In the genomic region with DNA sequence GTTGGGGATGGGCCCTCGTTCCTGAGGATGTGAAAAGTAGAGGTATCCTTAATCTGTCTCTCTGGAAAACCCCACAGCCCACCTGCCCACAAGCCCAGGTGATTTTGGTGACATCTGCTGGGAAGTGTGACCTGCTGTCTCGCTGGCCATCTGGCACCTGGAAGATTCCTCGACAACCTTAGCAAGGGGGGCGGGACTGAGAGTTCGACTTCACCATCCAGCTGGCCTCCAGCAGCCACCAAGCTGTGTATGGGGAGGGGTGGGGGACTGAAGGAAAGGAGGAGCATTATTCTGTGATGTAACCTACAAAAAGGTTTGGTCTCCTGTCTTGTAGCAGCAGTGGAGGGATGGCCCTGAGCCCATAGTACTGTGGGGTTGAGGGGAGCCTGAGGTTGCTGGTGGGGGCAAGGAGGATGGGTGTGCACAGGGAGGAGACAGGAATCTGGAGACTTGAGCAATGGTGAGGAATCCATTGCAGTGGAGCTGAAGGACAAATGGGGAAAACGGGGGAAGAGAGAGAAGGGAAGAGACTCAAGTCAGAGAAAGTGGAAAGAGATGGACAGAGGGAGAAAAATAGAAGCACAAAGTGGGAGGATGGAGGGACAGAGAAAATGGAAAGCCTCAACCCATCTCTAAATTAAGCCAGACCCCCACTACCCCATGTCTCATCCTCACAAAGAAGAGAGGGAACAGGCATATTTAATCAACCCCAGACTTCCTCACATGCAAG, we compare ENCODE assay signal across 16 cellular contexts.
DNase-seq lines count a peak whose midpoint lies in the region; ATAC-seq and TF ChIP-seq lines count a peak whose summit lies in the region.
"Had no signal": no experiment of that assay in that cellular context is flagged by ENCODE, and none has a peak within 500 bp of the region (broad histone marks: within the 10 kb centered on the region; RNA-seq: fewer than 3 reads in every experiment).

No MANE protein-coding gene starts in this region.

- no peak for ATAC-seq in GM21786 (IDR thresholded peaks at IDR 0.05; ENCODE audit: unreplicated experiment)

- CTCF ChIA-PET in HEK293T (lab: Yijun Ruan, JAX) = interaction anchor here (0.7 kb wide), 1 partner anchor 169 kb away, joined by 4 read pairs; no protein-coding TSS in a partner anchor

- H3K27ac ChIP-seq in WERI-Rb-1 (peak overlapping the region; percentile 25), mucosa of rectum (ENCODE audit: low read depth in 2 of 2, low read length in 2 of 2) (peak overlapping the region; percentile 17 to 58)
- H3K27ac ChIP-seq: dorsolateral prefrontal cortex, heart right ventricle, SJCRH30 had no signal

- H3K27me3 ChIP-seq in WERI-Rb-1 (ENCODE audit: insufficient read depth, low read depth, severe bottlenecking) = no peaks in the 10 kb centered on the region
- H3K27me3 ChIP-seq in mucosa of rectum (ENCODE audit: control insufficient read depth in 2 of 2, insufficient read depth in 2 of 2, low read length in 2 of 2) = no peaks in the 10 kb centered on the region
- H3K27me3 ChIP-seq: dorsolateral prefrontal cortex, transverse colon had no signal

- POLR2A ChIA-PET in HEK293T (lab: Yijun Ruan, JAX) = interaction anchor here (0.9 to 5.2 kb wide), 3 partner anchors 7 to 104 kb away, joined by 3 to 43 read pairs (median 4); a partner anchor contains a TSS

- TF ChIP-seq CTCF in WERI-Rb-1 (IDR thresholded peaks at IDR 0.05; ENCODE audit: low read depth, low read length) = no peak

- H3K4me1 ChIP-seq in mucosa of rectum (ENCODE audit: control insufficient read depth in 2 of 2, insufficient read depth in 2 of 2, low read length in 2 of 2) = peaks cover 21 to 37% of the 10 kb centered on the region in 2 donors
- H3K4me1 ChIP-seq: SJCRH30 had no signal

- H3K9me3 ChIP-seq in WERI-Rb-1 (ENCODE audit: severe bottlenecking) = no peaks in the 10 kb centered on the region
- no peaks in the 10 kb centered on the region for H3K9me3 ChIP-seq in mucosa of rectum (ENCODE audit: control insufficient read depth in 2 of 2, low read length in 2 of 2)
- H3K9me3 ChIP-seq: heart right ventricle, SJCRH30, transverse colon had no signal

- H3K4me3 ChIP-seq in WERI-Rb-1 (ENCODE audit: low read depth, low read length) = no peak overlapping the region
- no peak overlapping the region for H3K4me3 ChIP-seq in mucosa of rectum (ENCODE audit: low read length in 2 of 2)
- H3K4me3 ChIP-seq: dorsolateral prefrontal cortex, heart right ventricle, SJCRH30, skin epidermis, transverse colon had no signal

- DNase-seq in NCI-H82 (lab: John Stamatoyannopoulos, UW) (peak; percentile 73), NCI-H82 treated with DMSO at 0.1 percent for 48 hours (lab: John Stamatoyannopoulos, UW; ENCODE audit: unreplicated experiment) (no peak), WERI-Rb-1 (peak; percentile 93), HEK293T (ENCODE audit: extremely low spot score) (no peak)
- DNase-seq: 8988T; activated CD4-positive, alpha-beta T cell treated with anti-CD3 and anti-CD28 coated beads for 1 hour; activated naive CD4-positive, alpha-beta T cell treated with anti-CD3 and anti-CD28 coated beads, Interleukin-2, amount 50 U/mL, for 16 hours; dorsolateral prefrontal cortex; heart right ventricle; kidney; NCI-H146; SJCRH30 had no signal

- peak overlapping the region in 1 of 2 donors; percentile 43 for H3K9ac ChIP-seq in mucosa of rectum (ENCODE audit: low read depth in 1 of 2, low read length in 2 of 2)

- H3K36me3 ChIP-seq in WERI-Rb-1 = no peaks in the 10 kb centered on the region
- no peaks in the 10 kb centered on the region for H3K36me3 ChIP-seq in mucosa of rectum (ENCODE audit: control insufficient read depth in 2 of 2, insufficient read depth in 2 of 2, low read length in 2 of 2)
- H3K36me3 ChIP-seq: heart right ventricle, SJCRH30, transverse colon had no signal

TF ChIP-seq in HEK293T, 16 proteins besides CTCF, POLR2A, EP300 and RAD21:
- no peak for TF ChIP-seq FOXA1 (IDR thresholded peaks at IDR 0.05)
- TF ChIP-seq HDGF (IDR thresholded peaks at IDR 0.05; ENCODE audit: borderline replicate concordance) = no peak
- TF ChIP-seq SUZ12 (IDR thresholded peaks at IDR 0.05) = no peak
- TF ChIP-seq SP1 (IDR thresholded peaks at IDR 0.05) = no peak
- TF ChIP-seq NFRKB (IDR thresholded peaks at IDR 0.05) = no peak
- no peak for TF ChIP-seq TARDBP (IDR thresholded peaks at IDR 0.05)
- no peak for TF ChIP-seq L3MBTL2 (conservative IDR thresholded peaks at IDR 0.05)
- TF ChIP-seq FOXM1 (IDR thresholded peaks at IDR 0.05; ENCODE audit: borderline replicate concordance) = no peak
- TF ChIP-seq ELF4 (IDR thresholded peaks at IDR 0.05) = no peak
- no peak for TF ChIP-seq BHLHE40 (IDR thresholded peaks at IDR 0.05; ENCODE audit: borderline replicate concordance)
- TF ChIP-seq, protein P1, sequence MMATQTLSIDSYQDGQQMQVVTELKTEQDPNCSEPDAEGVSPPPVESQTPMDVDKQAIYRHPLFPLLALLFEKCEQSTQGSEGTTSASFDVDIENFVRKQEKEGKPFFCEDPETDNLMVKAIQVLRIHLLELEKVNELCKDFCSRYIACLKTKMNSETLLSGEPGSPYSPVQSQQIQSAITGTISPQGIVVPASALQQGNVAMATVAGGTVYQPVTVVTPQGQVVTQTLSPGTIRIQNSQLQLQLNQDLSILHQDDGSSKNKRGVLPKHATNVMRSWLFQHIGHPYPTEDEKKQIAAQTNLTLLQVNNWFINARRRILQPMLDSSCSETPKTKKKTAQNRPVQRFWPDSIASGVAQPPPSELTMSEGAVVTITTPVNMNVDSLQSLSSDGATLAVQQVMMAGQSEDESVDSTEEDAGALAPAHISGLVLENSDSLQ (IDR thresholded peaks at IDR 0.05) = no peak
- no peak for TF ChIP-seq ZNF384 (IDR thresholded peaks at IDR 0.05)
- TF ChIP-seq FOXK2 (IDR thresholded peaks at IDR 0.05) = no peak

Comparison
In these comparisons a context has a peak if more than half of its experiments do, and no peak if none do; other contexts are left out.
1. DNase-seq: peak in NCI-H82 (single experiment) and WERI-Rb-1 (single experiment); none in NCI-H82 treated with DMSO at 0.1 percent for 48 hours (single experiment) and HEK293T (single experiment).